25 cellular contexts compared by ENCODE assay signal in the genomic region with DNA sequence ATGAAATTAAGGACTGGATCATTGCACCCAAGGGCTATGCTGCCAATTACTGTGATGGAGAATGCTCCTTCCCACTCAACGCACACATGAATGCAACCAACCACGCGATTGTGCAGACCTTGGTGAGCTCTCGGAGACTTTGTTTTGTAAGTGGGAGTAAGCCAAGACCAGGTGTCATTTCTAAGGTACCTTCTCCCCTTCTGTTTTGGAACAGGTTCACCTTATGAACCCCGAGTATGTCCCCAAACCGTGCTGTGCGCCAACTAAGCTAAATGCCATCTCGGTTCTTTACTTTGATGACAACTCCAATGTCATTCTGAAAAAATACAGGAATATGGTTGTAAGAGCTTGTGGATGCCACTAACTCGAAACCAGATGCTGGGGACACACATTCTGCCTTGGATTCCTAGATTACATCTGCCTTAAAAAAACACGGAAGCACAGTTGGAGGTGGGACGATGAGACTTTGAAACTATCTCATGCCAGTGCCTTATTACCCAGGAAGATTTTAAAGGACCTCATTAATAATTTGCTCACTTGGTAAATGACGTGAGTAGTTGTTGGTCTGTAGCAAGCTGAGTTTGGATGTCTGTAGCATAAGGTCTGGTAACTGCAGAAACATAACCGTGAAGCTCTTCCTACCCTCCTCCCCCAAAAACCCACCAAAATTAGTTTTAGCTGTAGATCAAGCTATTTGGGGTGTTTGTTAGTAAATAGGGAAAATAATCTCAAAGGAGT. TPM values are rescaled to one million over a fixed set of nuclear protein-coding genes. Genes with fewer than 3 reads are reported as not detected.
DNase-seq lines count a peak whose midpoint lies in the region; ATAC-seq, FAIRE-seq and TF ChIP-seq lines count a peak whose summit lies in the region.
"Had no signal": no experiment of that assay in that cellular context is flagged by ENCODE, and none has a peak within 500 bp of the region (broad histone marks: within the 10 kb centered on the region; RNA-seq: fewer than 3 reads in every experiment).

No MANE protein-coding gene starts in this region.

- in situ Hi-C loops in GM18951 (cut with MboI; ENCODE audit: low sequenced_read_pairs, unreplicated experiment) (no loop called here), GM12878 (cut with MboI) (no loop called here)

- POLR2A ChIA-PET in GM12878 (lab: Charles Lee), result no interaction called here

- SMC1A ChIA-PET in GM12878 (lab: Charles Lee; ENCODE audit: uncharacterized antibody, unreplicated experiment), result no interaction called here

- FAIRE-seq in GM12878 (lab: Jason Lieb, UNC), result no peak
- FAIRE-seq: GM12891, GM18507, H1 had no signal

- H3K27me3 ChIP-seq in GM12878 (replicated peaks in 1 of 2; ENCODE audit: control insufficient read depth in 2 of 2, insufficient read depth in 2 of 2, low read length in 1 of 2), result no peaks in the 10 kb centered on the region
- H3K27me3 ChIP-seq: SJSA1 had no signal

- no peaks in the 10 kb centered on the region for H3K9me3 Mint-ChIP-seq in IgD-negative memory B cell
- H3K9me3 Mint-ChIP-seq: CD4-positive, alpha-beta memory T cell; T-cell had no signal

- H3K4me3 ChIP-seq in GM12878, result no peak overlapping the region
- H3K4me3 ChIP-seq: SJSA1 had no signal

- intact Hi-C loops in GM12878 (cut with micrococcal nuclease; ENCODE audit: unreplicated experiment), result loop anchor here (5.0 kb wide), 1 partner anchor 337 kb away; no protein-coding TSS in a partner anchor
- intact Hi-C loops in head of caudate nucleus (cut with DNase I), result no loop called here

- no peak for ATAC-seq in GM12878
- ATAC-seq in GM21360 (IDR thresholded peaks at IDR 0.05; ENCODE audit: unreplicated experiment), result no peak
- ATAC-seq in HG03196 (IDR thresholded peaks at IDR 0.05; ENCODE audit: unreplicated experiment), result no peak
- ATAC-seq: T-cell had no signal

- WGBS in GM12878 (ENCODE audit: insufficient coverage, insufficient replicate concordance, low lambda C conversion rate, missing lambda C conversion rate), result over 99% methylated on average over 13 of the region's 13 CpGs

- no peaks in the 10 kb centered on the region for H3K4me1 ChIP-seq in GM12878 (ENCODE audit: control insufficient read depth, insufficient read depth, low read length)
- H3K4me1 ChIP-seq: SJSA1 had no signal

- no peak for TF ChIP-seq EP300 in GM12878 (IDR thresholded peaks at IDR 0.05; ENCODE audit: borderline replicate concordance in 1 of 2, control insufficient read depth in 1 of 2, low read depth in 2 of 2, low read length in 2 of 2)

- no peak overlapping the region for H3K9ac ChIP-seq in GM12878 (ENCODE audit: control insufficient read depth, insufficient read depth, low read length)
- H3K9ac ChIP-seq: KMS-11 had no signal

- H2AFZ ChIP-seq in GM12878 (ENCODE audit: control insufficient read depth, low read depth, low read length), result no peak overlapping the region

- DNase-seq in GM12878 (ENCODE audit: low read depth, low spot score), result no peak
- no peak for DNase-seq in head of caudate nucleus
- DNase-seq in HPDE6-E6E7 (ENCODE audit: extremely low spot score), result no peak
- DNase-seq: C1 segment of cervical spinal cord; CD4-positive, alpha-beta memory T cell; COR-L47; DMS53; HCEC 1CT; NCI-H1048; NCI-H1417; NCI-H1694; NCI-H2029 treated with DMSO at 0.1 percent for 48 hours; NCI-H526 treated with DMSO at 0.1 percent for 48 hours; OCI-M1; Right ventricle myocardium superior; T-cell had no signal

- no peaks in the 10 kb centered on the region for H3K4me1 Mint-ChIP-seq in IgD-negative memory B cell
- H3K4me1 Mint-ChIP-seq: CD4-positive, alpha-beta memory T cell; T-cell had no signal

- peak; percentile 43 for TF ChIP-seq POLR2A in GM18951 (IDR thresholded peaks at IDR 0.05; ENCODE audit: extremely low read depth, insufficient read depth, insufficient read length)
- TF ChIP-seq POLR2A in GM12878 (IDR thresholded peaks at IDR 0.05; ENCODE audit: low read depth, low read length), result peak; percentile 28

- peaks cover 24% of the 10 kb centered on the region for H3K36me3 Mint-ChIP-seq in IgD-negative memory B cell

- no peak overlapping the region for H3K27ac ChIP-seq in GM12878 (ENCODE audit: control insufficient read depth, insufficient read depth)
- H3K27ac ChIP-seq: KMS-11, SJSA1 had no signal

- H3K79me2 ChIP-seq in GM12878 (ENCODE audit: control insufficient read depth, insufficient read depth, low read length), result no peaks in the 10 kb centered on the region

- H3K4me3 Mint-ChIP-seq in IgD-negative memory B cell, result no peak overlapping the region
- H3K4me3 Mint-ChIP-seq: CD4-positive, alpha-beta memory T cell; T-cell had no signal

- no peaks in the 10 kb centered on the region for H3K27me3 Mint-ChIP-seq in IgD-negative memory B cell
- H3K27me3 Mint-ChIP-seq: CD4-positive, alpha-beta memory T cell; T-cell had no signal

- RAD21 ChIA-PET in GM12878 (lab: Charles Lee; ENCODE audit: unreplicated experiment), result no interaction called here

- H3K9me3 ChIP-seq in GM12878 (replicated peaks; ENCODE audit: control insufficient read depth, insufficient read depth, low read length), result no peaks in the 10 kb centered on the region
- H3K9me3 ChIP-seq: SJSA1 had no signal

- CTCF ChIA-PET in GM12878 (lab: Yijun Ruan, JAX), result interaction anchor here (1.1 kb wide), 1 partner anchor 126 kb away, joined by 3 read pairs; no protein-coding TSS in a partner anchor

- peaks cover 12 to 39% of the 10 kb centered on the region in 2 experiments for H3K36me3 ChIP-seq in GM12878 (ENCODE audit: control insufficient read depth in 2 of 2, insufficient read depth in 2 of 2, low read length in 1 of 2)

- no peaks in the 10 kb centered on the region for H4K20me1 ChIP-seq in GM12878 (ENCODE audit: control insufficient read depth, insufficient read depth)

- TF ChIP-seq CTCF in GM12878 (IDR thresholded peaks at IDR 0.05 in 2 of 3, conservative IDR thresholded peaks at IDR 0.05 in 1 of 3; ENCODE audit: control insufficient read depth in 2 of 3, extremely low read depth in 1 of 3, insufficient read depth in 1 of 3, low read depth in 3 of 3, low read length in 3 of 3), result no peak

- H3K4me2 ChIP-seq in GM12878 (ENCODE audit: control insufficient read depth, insufficient read depth), result no peak overlapping the region
- H3K4me2 ChIP-seq: KMS-11 had no signal

- TF ChIP-seq RAD21 in GM12878 (IDR thresholded peaks at IDR 0.05; ENCODE audit: insufficient read depth, low read depth, low read length), result no peak

- peak overlapping the region in 2 of 3 donors; percentile 5 to 22 for H3K27ac Mint-ChIP-seq in IgD-negative memory B cell
- H3K27ac Mint-ChIP-seq: CD4-positive, alpha-beta memory T cell; T-cell had no signal

- no TSS peak for BruUV-seq in GM12878 (replicated peaks; lab: Mats Ljungman, UMichigan)

TF ChIP-seq in GM12878, 131 proteins besides CTCF, POLR2A, EP300 and RAD21:
- TF ChIP-seq ZNF274 (IDR thresholded peaks at IDR 0.05; ENCODE audit: insufficient read depth, insufficient read length) (no peak), MTA3 (IDR thresholded peaks at IDR 0.05; ENCODE audit: borderline replicate concordance, low read length) (0 out of 2 replicates have a peak, but pooled peaks have one; percentile 55), SIX5 (IDR thresholded peaks at IDR 0.05; ENCODE audit: low read depth, low read length, severe bottlenecking) (no peak)

RNA-seq across cellular contexts. Expression of gene TXNDC5, which starts 30.4 kb away (rescaled TPM):
- polyA plus RNA-seq in IgD-negative memory B cell (270 TPM), GM12878 (2011; rRNA removed) (38.2 and 50.1 TPM in 2 replicates), GM12878 (2014; fragmentation: Illumina TruSeq; extraction: Trizol) (135 and 145 TPM in 2 replicates), GM12878 (2014; fragmentation: Nextera tagmentation; extraction: Ambion mirVana) (10 to 100 TPM; 38.1 to 46.7 TPM), GM12878 (2014; rRNA removed) (122 and 129 TPM in 2 replicates), GM12878 (2016; fragmentation: Nextera tagmentation; extraction: Ambion mirVana) (100 to 1,000 TPM in 1 of 2 experiments, 1 to 10 TPM in 1; 7.2 to 165 TPM)
- total RNA-seq in GM12878 (2013; cell fraction: nucleolus; rRNA removed), result 52.5 and 54.0 TPM in 2 replicates
- total RNA-seq in GM12878 (2014; rRNA removed) (173 and 181 TPM in 2 replicates), GM12878 (2014; rRNA removed; fragmentation: Illumina TruSeq; extraction: Trizol) (128 and 143 TPM in 2 replicates), GM12878 (2021) (131 and 143 TPM in 2 replicates)
- 122 TPM for polyA plus RNA-seq in GM12878 (2011; ENCODE audit: low read depth)
- 47.0 and 47.9 TPM in 2 replicates for polyA plus RNA-seq in GM12878 (2011; cell fraction: cytosol; rRNA removed)
- polyA plus RNA-seq in GM12878 (2011; cell fraction: nucleus; rRNA removed), result 30.6 and 39.9 TPM in 2 replicates
- 117 and 141 TPM in 2 replicates for polyA plus RNA-seq in GM12878 (2012)
- 39.4 and 40.8 TPM in 2 replicates for polyA minus RNA-seq in GM12878 (2011; rRNA and poly(A)+ RNA removed)
- 15.0 and 18.6 TPM in 2 replicates for polyA minus RNA-seq in GM12878 (2011; cell fraction: cytosol; rRNA and poly(A)+ RNA removed)
- 9.7 and 14.4 TPM in 2 replicates for polyA minus RNA-seq in GM12878 (2011; cell fraction: nucleus; rRNA and poly(A)+ RNA removed)
